Comparison of ENCODE assay signal across 8 cellular contexts in genomic region chr15:70327328-70328136, GRCh38.
DNase-seq lines count a peak whose midpoint lies in the region; TF ChIP-seq lines count a peak whose summit lies in the region.

No MANE protein-coding gene starts in this region.

- H3K36me3 ChIP-seq in brain microvascular endothelial cell (replicated peaks) (no peaks in the 10 kb centered on the region), stomach (no peaks in the 10 kb centered on the region)

- no peaks in the 10 kb centered on the region for H3K9me3 ChIP-seq in stomach

- TF ChIP-seq EP300 in Ishikawa (IDR thresholded peaks at IDR 0.05; ENCODE audit: borderline replicate concordance): no peak
- no peak for TF ChIP-seq EP300 in stomach (IDR thresholded peaks at IDR 0.05)

- peak; percentile 62 for DNase-seq in ELF-1 (ENCODE audit: low read depth, low spot score)
- DNase-seq in brain microvascular endothelial cell: peak; percentile 65
- no peak for DNase-seq in stomach
- no peak for DNase-seq in NCI-H2196 treated with DMSO at 0.1 percent for 48 hours (lab: John Stamatoyannopoulos, UW; ENCODE audit: unreplicated experiment)
- DNase-seq in NCI-H2171 treated with DMSO at 0.1 percent for 48 hours (lab: John Stamatoyannopoulos, UW): no peak
- no peak for DNase-seq in posterior cingulate gyrus

- peaks cover 18% of the 10 kb centered on the region for H3K9me3 Mint-ChIP-seq in nephron

- in situ Hi-C loops in brain microvascular endothelial cell (cut with HindIII; ENCODE audit: low pct_ligation_motif_present, low sequenced_read_pairs): no loop called here

- no peak for TF ChIP-seq CTCF in brain microvascular endothelial cell (IDR thresholded peaks at IDR 0.05; ENCODE audit: low read depth, low read length, missing control alignments)
- TF ChIP-seq CTCF in nephron (IDR thresholded peaks at IDR 0.05; ENCODE audit: unreplicated experiment in 3 of 3): no peak
- TF ChIP-seq CTCF in stomach (IDR thresholded peaks at IDR 0.05): no peak

- peaks cover 35% of the 10 kb centered on the region for H3K4me1 Mint-ChIP-seq in nephron

- TF ChIP-seq POLR2A in stomach (IDR thresholded peaks at IDR 0.05): no peak

- H3K27me3 ChIP-seq in brain microvascular endothelial cell (replicated peaks): no peaks in the 10 kb centered on the region
- H3K27me3 ChIP-seq in stomach: no peaks in the 10 kb centered on the region

- intact Hi-C loops in stomach (cut with DNase I; ENCODE audit: low total_unique reads) (no loop called here), posterior cingulate gyrus (cut with DNase I) (no loop called here)

- H3K4me3 Mint-ChIP-seq in nephron: no peak overlapping the region

- H3K27me3 Mint-ChIP-seq in nephron (ENCODE audit: low read depth): peaks cover 4% of the 10 kb centered on the region

- H3K27ac ChIP-seq in brain microvascular endothelial cell (no peak overlapping the region), stomach (no peak overlapping the region)

- 64 to 78% (median 73%) methylated on average over 5 of the region's 5 CpGs for WGBS in stomach, 5 donors

- no peak for TF ChIP-seq RAD21 in Ishikawa (IDR thresholded peaks at IDR 0.05; ENCODE audit: low read depth)

- H3K4me3 ChIP-seq in brain microvascular endothelial cell (ENCODE audit: low read depth, low read length): no peak overlapping the region
- no peak overlapping the region for H3K4me3 ChIP-seq in stomach

- H3K36me3 Mint-ChIP-seq in nephron (ENCODE audit: low read depth): peaks cover 8% of the 10 kb centered on the region

- peak overlapping the region in 2 of 3 experiments; percentile 34 to 83 for H3K27ac Mint-ChIP-seq in nephron

- peaks cover 27 to 50% (median 39%) of the 10 kb centered on the region in 4 donors for H3K4me1 ChIP-seq in stomach

TF ChIP-seq in Ishikawa, 13 proteins besides CTCF, POLR2A, EP300 and RAD21:
- TF ChIP-seq USF1 (IDR thresholded peaks at IDR 0.05) (peak; percentile 88), YY1 (IDR thresholded peaks at IDR 0.05; ENCODE audit: low read depth) (no peak)

Comparison
In these comparisons a context has a peak if more than half of its experiments do, and no peak if none do; other contexts are left out.
1. DNase-seq: peak in ELF-1 (single experiment) and brain microvascular endothelial cell (single experiment); none in stomach (single experiment), NCI-H2196 treated with DMSO at 0.1 percent for 48 hours (single experiment), NCI-H2171 treated with DMSO at 0.1 percent for 48 hours (single experiment) and posterior cingulate gyrus (0 of 10).